2 cellular contexts compared by ENCODE assay signal in the genomic region with DNA sequence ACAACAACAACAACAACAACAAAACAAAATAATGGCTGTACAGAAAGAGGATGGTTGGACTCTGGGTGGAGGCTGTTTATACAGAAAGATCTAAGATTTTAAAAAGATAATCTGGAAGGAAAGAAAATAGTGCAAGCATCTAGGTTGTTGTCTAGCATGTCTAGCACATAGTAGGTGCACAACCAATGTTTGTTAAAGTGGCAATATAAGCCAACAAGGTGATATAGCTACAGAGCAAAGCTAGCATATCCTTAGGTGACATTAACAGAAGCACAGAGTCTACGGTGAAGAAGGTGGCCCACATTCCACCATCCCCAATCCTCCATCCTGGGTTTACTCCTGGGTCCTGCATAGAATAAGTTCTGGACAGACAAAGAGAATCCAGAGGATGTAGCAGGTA.
TF ChIP-seq lines count a peak whose summit lies in the region.

No MANE protein-coding gene starts in this region.

TF ChIP-seq in HepG2, 621 proteins besides CTCF, POLR2A, EP300 and RAD21:
- TF ChIP-seq TP53 (CRISPR knock-in tag; conservative IDR thresholded peaks at IDR 0.05): no peak
- TF ChIP-seq ZKSCAN1 (IDR thresholded peaks at IDR 0.05; ENCODE audit: low read length): peak; percentile 28; the same call in 1 of the 2 replicates

TF ChIP-seq in K562, 482 proteins besides CTCF, POLR2A, EP300 and RAD21:
- TF ChIP-seq, protein P1, sequence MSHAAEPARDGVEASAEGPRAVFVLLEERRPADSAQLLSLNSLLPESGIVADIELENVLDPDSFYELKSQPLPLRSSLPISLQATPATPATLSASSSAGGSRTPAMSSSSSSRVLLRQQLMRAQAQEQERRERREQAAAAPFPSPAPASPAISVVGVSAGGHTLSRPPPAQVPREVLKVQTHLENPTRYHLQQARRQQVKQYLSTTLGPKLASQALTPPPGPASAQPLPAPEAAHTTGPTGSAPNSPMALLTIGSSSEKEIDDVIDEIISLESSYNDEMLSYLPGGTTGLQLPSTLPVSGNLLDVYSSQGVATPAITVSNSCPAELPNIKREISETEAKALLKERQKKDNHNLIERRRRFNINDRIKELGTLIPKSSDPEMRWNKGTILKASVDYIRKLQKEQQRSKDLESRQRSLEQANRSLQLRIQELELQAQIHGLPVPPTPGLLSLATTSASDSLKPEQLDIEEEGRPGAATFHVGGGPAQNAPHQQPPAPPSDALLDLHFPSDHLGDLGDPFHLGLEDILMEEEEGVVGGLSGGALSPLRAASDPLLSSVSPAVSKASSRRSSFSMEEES (CRISPR knock-in tag; IDR thresholded peaks at IDR 0.05): no peak
- TF ChIP-seq ZKSCAN1 (IDR thresholded peaks at IDR 0.05; ENCODE audit: low read depth, low read length): peak; percentile 92
